In the genomic region with DNA sequence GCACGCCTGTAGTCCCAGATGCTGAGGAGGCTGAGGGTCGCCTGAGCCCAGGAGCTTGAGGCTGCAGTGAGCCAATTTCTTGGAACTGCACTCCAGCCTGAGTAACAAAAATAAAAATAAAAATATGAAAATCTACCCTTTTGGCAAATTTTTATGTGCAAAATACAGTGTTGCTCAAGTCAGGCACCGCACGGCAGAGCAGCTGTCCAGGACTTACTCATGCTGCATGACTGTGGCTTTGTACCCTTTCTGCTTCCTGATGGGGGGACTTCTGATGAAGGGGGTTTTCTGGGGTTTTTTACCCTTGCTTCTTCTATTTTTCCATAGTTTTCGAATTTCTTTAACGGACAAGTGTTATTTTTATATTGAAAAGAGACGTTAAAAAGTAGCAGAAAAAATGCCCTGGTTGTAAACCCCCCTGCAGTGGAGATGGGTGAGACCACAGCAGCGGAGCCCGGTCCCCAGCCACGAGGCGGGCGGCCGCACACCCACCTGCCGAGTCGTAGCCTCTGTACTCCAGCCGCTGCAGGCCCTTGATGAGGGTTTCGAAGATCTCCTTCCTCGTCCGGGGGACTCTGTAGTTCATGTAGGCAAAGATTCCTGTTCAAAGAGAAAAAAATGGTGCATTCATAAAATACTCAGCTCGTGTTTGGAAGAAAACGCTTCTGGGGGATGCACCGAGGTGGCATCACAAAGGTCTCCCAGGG, we compare ENCODE assay signal across 18 cellular contexts. TPM values are rescaled to one million over a fixed set of nuclear protein-coding genes. Genes with fewer than 3 reads are reported as not detected.
DNase-seq lines count a peak whose midpoint lies in the region; ATAC-seq and TF ChIP-seq lines count a peak whose summit lies in the region.
"Had no signal": no experiment of that assay in that cellular context is flagged by ENCODE, and none has a peak within 500 bp of the region (broad histone marks: within the 10 kb centered on the region; RNA-seq: fewer than 3 reads in every experiment).

No MANE protein-coding gene starts in this region.

- H2AFZ ChIP-seq in GM23248: no peak overlapping the region
- H2AFZ ChIP-seq: PC-9 had no signal

- peak; percentile 45 for DNase-seq in GM23248
- no peak for DNase-seq in adipocyte (ENCODE audit: low read depth)
- DNase-seq in left lung: peak; percentile 26 to 50
- no peak for DNase-seq in dermis blood vessel endothelial cell
- DNase-seq in activated naive CD4-positive, alpha-beta T cell treated with anti-CD3 and anti-CD28 coated beads for 36 hours: no peak
- no peak for DNase-seq in epidermal melanocyte (ENCODE audit: insufficient read length, low spot score)
- DNase-seq: AML-193, HFFc6, KG1, NCI-H1417, NCI-H187, NCI-H226, NCI-H524 treated with DMSO at 0.1 percent for 48 hours, PC-9, SJCRH30 had no signal

- H3K27me3 ChIP-seq in GM23248 (replicated peaks; ENCODE audit: insufficient read depth) (no peaks in the 10 kb centered on the region), adipocyte (replicated peaks; ENCODE audit: control insufficient read depth, insufficient read depth, low read length) (no peaks in the 10 kb centered on the region), left lung (peaks cover 0 to 3% of the 10 kb centered on the region in 2 donors), thymus (ENCODE audit: control insufficient read depth, insufficient read depth) (no peaks in the 10 kb centered on the region)
- H3K27me3 ChIP-seq: SJCRH30 had no signal

- 89 to 90% methylated on average over 22 of the region's 22 CpGs for WGBS in GM23248 (ENCODE audit: low coverage in 1 of 2, low lambda C conversion rate in 2 of 2, missing lambda C conversion rate in 2 of 2), 2 experiments
- 92% methylated on average over 22 of the region's 22 CpGs for WGBS in thymus

- H3K36me3 Mint-ChIP-seq in activated naive CD4-positive, alpha-beta T cell treated with anti-CD3 and anti-CD28 coated beads for 36 hours (ENCODE audit: low read depth): no peaks in the 10 kb centered on the region

- no peak overlapping the region for H3K4me3 Mint-ChIP-seq in activated naive CD4-positive, alpha-beta T cell treated with anti-CD3 and anti-CD28 coated beads for 36 hours
- H3K4me3 Mint-ChIP-seq: HFFc6 had no signal

- peaks cover 38% of the 10 kb centered on the region for H3F3A ChIP-seq in GM23248 (ENCODE audit: insufficient read depth)

- H3K4me1 Mint-ChIP-seq in activated naive CD4-positive, alpha-beta T cell treated with anti-CD3 and anti-CD28 coated beads for 36 hours (ENCODE audit: low read depth): no peaks in the 10 kb centered on the region

- no peak overlapping the region for H3K4me3 ChIP-seq in GM23248
- H3K4me3 ChIP-seq in adipocyte (ENCODE audit: low read length): no peak overlapping the region
- H3K4me3 ChIP-seq in left lung: no peak overlapping the region
- no peak overlapping the region for H3K4me3 ChIP-seq in thymus (ENCODE audit: low read length)
- H3K4me3 ChIP-seq: PC-9, SJCRH30 had no signal

- no peaks in the 10 kb centered on the region for H3K9me3 ChIP-seq in GM23248 (ENCODE audit: low read depth)
- no peaks in the 10 kb centered on the region for H3K9me3 ChIP-seq in adipocyte (ENCODE audit: control insufficient read depth, low read length)
- H3K9me3 ChIP-seq in left lung: no peaks in the 10 kb centered on the region
- H3K9me3 ChIP-seq in thymus (ENCODE audit: control insufficient read depth): no peaks in the 10 kb centered on the region
- H3K9me3 ChIP-seq: SJCRH30 had no signal

- no peak overlapping the region for H3K4me2 ChIP-seq in GM23248 (ENCODE audit: unreplicated experiment)
- H3K4me2 ChIP-seq: PC-9 had no signal

- peaks cover 5% of the 10 kb centered on the region for H3K27me3 Mint-ChIP-seq in activated naive CD4-positive, alpha-beta T cell treated with anti-CD3 and anti-CD28 coated beads for 36 hours (ENCODE audit: low read depth)

- H3K4me1 ChIP-seq in GM23248 (ENCODE audit: insufficient read depth) (peaks cover 47% of the 10 kb centered on the region), adipocyte (ENCODE audit: control insufficient read depth, insufficient read depth, low read length) (peaks cover 69% of the 10 kb centered on the region), left lung (no peaks in the 10 kb centered on the region), thymus (ENCODE audit: control insufficient read depth, insufficient read depth, low read length) (no peaks in the 10 kb centered on the region)
- H3K4me1 ChIP-seq: SJCRH30 had no signal

- H3K36me3 ChIP-seq in GM23248 (ENCODE audit: low read depth): peaks cover 27% of the 10 kb centered on the region; the same call in 1 of the 2 replicates
- peaks cover 35% of the 10 kb centered on the region for H3K36me3 ChIP-seq in adipocyte (ENCODE audit: control insufficient read depth, insufficient read depth, low read length, severe bottlenecking)
- peaks cover 0 to 13% of the 10 kb centered on the region in 2 donors for H3K36me3 ChIP-seq in left lung
- no peaks in the 10 kb centered on the region for H3K36me3 ChIP-seq in thymus (ENCODE audit: control insufficient read depth, insufficient read depth)
- H3K36me3 ChIP-seq: SJCRH30 had no signal

- H3K27ac ChIP-seq in GM23248: no peak overlapping the region
- no peak overlapping the region for H3K27ac ChIP-seq in left lung
- H3K27ac ChIP-seq in thymus (ENCODE audit: low read depth): peak overlapping the region; percentile 26
- H3K27ac ChIP-seq: C4-2B, PC-9, RWPE1, SJCRH30 had no signal

- TF ChIP-seq CTCF in left lung (IDR thresholded peaks at IDR 0.05): no peak

- H3K79me2 ChIP-seq in GM23248 (ENCODE audit: insufficient read depth): peaks cover 33% of the 10 kb centered on the region

- in situ Hi-C loops in GM23248 (cut with MboI): no loop called here

- H3K27ac Mint-ChIP-seq in activated naive CD4-positive, alpha-beta T cell treated with anti-CD3 and anti-CD28 coated beads for 36 hours: no peak overlapping the region
- H3K27ac Mint-ChIP-seq: HFFc6 had no signal

- ATAC-seq in left lung: no peak

- no peaks in the 10 kb centered on the region for H4K20me1 ChIP-seq in GM23248 (ENCODE audit: insufficient read depth)

- no peak overlapping the region for H3K9ac ChIP-seq in GM23248
- peak overlapping the region; percentile 30 for H3K9ac ChIP-seq in adipocyte (ENCODE audit: low read length)

- CTCF ChIA-PET in activated naive CD4-positive, alpha-beta T cell treated with anti-CD3 and anti-CD28 coated beads for 36 hours (lab: Charles Lee): interaction anchor here (1.1 to 1.8 kb wide), 2 partner anchors 9 to 130 kb away, joined by 3 to 5 read pairs; no protein-coding TSS in a partner anchor

- H3K9me2 ChIP-seq in GM23248 (ENCODE audit: insufficient read depth): no peaks in the 10 kb centered on the region

- intact Hi-C loops in left lung (cut with DNase I): no loop called here
- intact Hi-C loops in activated naive CD4-positive, alpha-beta T cell treated with anti-CD3 and anti-CD28 coated beads for 36 hours (cut with micrococcal nuclease): no loop called here

- no peaks in the 10 kb centered on the region for H3K9me3 Mint-ChIP-seq in activated naive CD4-positive, alpha-beta T cell treated with anti-CD3 and anti-CD28 coated beads for 36 hours
- H3K9me3 Mint-ChIP-seq: HFFc6 had no signal

RNA-seq across cellular contexts. Expression of a gene that starts 15.0 kb away (rescaled TPM):
- total RNA-seq in GM23248 (2014; rRNA removed; shearing (Covaris generic)): 45.2 and 49.1 TPM in 2 replicates
- polyA plus RNA-seq in GM23248 (2016; fragmentation: Nextera tagmentation; extraction: Ambion mirVana): 71.0 and 75.3 TPM in 2 replicates
- 10 to 100 TPM; 13.5 to 17.6 TPM for total RNA-seq in left lung
- 3.1 TPM for polyA plus RNA-seq in thymus
- 0.60 and 0.68 TPM in 2 replicates for total RNA-seq in dermis blood vessel endothelial cell
- under 1 TPM; 0.22 to 0.33 TPM for total RNA-seq in activated naive CD4-positive, alpha-beta T cell treated with anti-CD3 and anti-CD28 coated beads for 36 hours

RNA-seq across cellular contexts. Expression of a gene that starts 46.3 kb away (rescaled TPM):
- 23.0 and 23.7 TPM in 2 replicates for total RNA-seq in GM23248 (2014; rRNA removed; shearing (Covaris generic))
- polyA plus RNA-seq in GM23248 (2016; fragmentation: Nextera tagmentation; extraction: Ambion mirVana) (22.5 and 24.1 TPM in 2 replicates), thymus (14.6 TPM)
- total RNA-seq in left lung (10 to 100 TPM; 42.4 to 44.9 TPM), dermis blood vessel endothelial cell (27.4 and 28.5 TPM in 2 replicates)
- 10 to 100 TPM; 30.8 to 34.4 TPM for total RNA-seq in activated naive CD4-positive, alpha-beta T cell treated with anti-CD3 and anti-CD28 coated beads for 36 hours

Comparison
In these comparisons a context has a peak if more than half of its experiments do, and no peak if none do; other contexts are left out.
1. DNase-seq: peak in GM23248 (single experiment) and left lung (2 of 2); none in adipocyte (single experiment), dermis blood vessel endothelial cell (single experiment), activated naive CD4-positive, alpha-beta T cell treated with anti-CD3 and anti-CD28 coated beads for 36 hours (single experiment) and epidermal melanocyte (single experiment).